ENCODE assay signal across 2 cellular contexts in genomic region chr21:29580886-29581285, GRCh38.
A peak's percentile ranks its signal among the peaks of the same experiment; 100 is the strongest.
TF ChIP-seq lines count a peak whose summit lies in the region.

No MANE protein-coding gene starts in this region.

TF ChIP-seq in HepG2, 621 proteins besides CTCF, POLR2A, EP300 and RAD21:
- peak; percentile 67; the same call in 1 of the 2 replicates for TF ChIP-seq MAFF (IDR thresholded peaks at IDR 0.05; ENCODE audit: low read depth, low read length)
- TF ChIP-seq MAFK (conservative IDR thresholded peaks at IDR 0.05 in 1 of 2, IDR thresholded peaks at IDR 0.05 in 1 of 2; ENCODE audit: low read length in 2 of 2) = peak; percentile 13 to 76; a peak in 3 of 4 replicates
- TF ChIP-seq RFX1 (IDR thresholded peaks at IDR 0.05) = peak; percentile 31; the same call in 1 of the 2 replicates
- no peak for TF ChIP-seq ZNF333 (CRISPR knock-in tag; IDR thresholded peaks at IDR 0.05; ENCODE audit: borderline replicate concordance)
- TF ChIP-seq ZBTB40 (IDR thresholded peaks at IDR 0.05) = no peak
- no peak for TF ChIP-seq ZBTB40 (CRISPR knock-in tag; IDR thresholded peaks at IDR 0.05)
- TF ChIP-seq RNF2 (conservative IDR thresholded peaks at IDR 0.05; ENCODE audit: low read depth) = no peak

TF ChIP-seq in H1, 55 proteins besides CTCF, POLR2A, EP300 and RAD21:
- TF ChIP-seq MAFK (IDR thresholded peaks at IDR 0.05; ENCODE audit: low read depth, low read length) = peak; percentile 44; the same call in 1 of the 2 replicates
- TF ChIP-seq POLR2AphosphoS5 (IDR thresholded peaks at IDR 0.05; ENCODE audit: low read depth, low read length) = no peak
